16 cellular contexts compared by ENCODE assay signal in the genomic region with DNA sequence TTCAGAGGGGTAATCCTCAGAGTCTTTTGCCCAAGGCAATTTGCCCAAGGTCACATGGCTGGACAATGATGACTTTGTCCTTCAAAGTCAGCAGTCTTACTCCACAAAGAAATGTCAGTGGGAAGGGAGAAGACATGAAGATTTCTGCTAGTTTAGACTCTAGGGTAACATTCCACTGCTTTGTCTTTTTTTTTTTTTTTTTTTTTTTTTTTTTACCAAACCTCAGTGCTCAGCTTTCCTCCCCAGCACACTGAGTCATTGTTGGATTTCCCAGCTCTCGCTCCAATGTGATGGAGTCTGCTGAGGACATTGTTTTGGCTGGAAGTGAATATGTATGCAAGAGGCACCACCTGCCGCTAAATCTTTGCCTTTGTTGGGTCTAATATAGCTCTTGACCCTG. TPM values are rescaled to one million over a fixed set of nuclear protein-coding genes. Genes with fewer than 3 reads are reported as not detected.
DNase-seq lines count a peak whose midpoint lies in the region; ATAC-seq, FAIRE-seq and TF ChIP-seq lines count a peak whose summit lies in the region.
"Had no signal": no experiment of that assay in that cellular context is flagged by ENCODE, and none has a peak within 500 bp of the region (broad histone marks: within the 10 kb centered on the region; RNA-seq: fewer than 3 reads in every experiment).

No MANE protein-coding gene starts in this region.

- no peak overlapping the region for H4K91ac ChIP-seq in neuronal stem cell (ENCODE audit: low read depth, low read length, poor library complexity)

- 2 to 9% methylated on average over 2 of the region's 2 CpGs for WGBS in aorta, 2 donors
- no CpG with 5 or more reads among the region's 2 CpGs for WGBS in neuronal stem cell (ENCODE audit: extremely low coverage in 2 of 2, insufficient read length in 2 of 2, insufficient replicate concordance in 1 of 2), 2 donors

- no peak for TF ChIP-seq CTCF in MCF 10A (IDR thresholded peaks at IDR 0.05; ENCODE audit: unreplicated experiment)
- TF ChIP-seq CTCF in breast epithelium (IDR thresholded peaks at IDR 0.05): no peak
- TF ChIP-seq CTCF in bronchial epithelial cell (IDR thresholded peaks at IDR 0.05; ENCODE audit: insufficient read depth, low read length, severe bottlenecking): no peak
- TF ChIP-seq CTCF in left lung (IDR thresholded peaks at IDR 0.05): no peak

- no peaks in the 10 kb centered on the region for H3K27me3 Mint-ChIP-seq in MCF 10A (ENCODE audit: insufficient read depth, unreplicated experiment)
- H3K27me3 Mint-ChIP-seq: activated naive CD8-positive, alpha-beta T cell treated with anti-CD3 and anti-CD28 coated beads, Interleukin-2, amount 50 U/mL, for 24 hours had no signal

- CTCF ChIA-PET in MCF 10A (lab: Yijun Ruan, JAX): interaction anchor here (0.7 to 2.0 kb wide), 4 partner anchors 19 to 1648 kb away, joined by 3 to 8 read pairs (median 5); no protein-coding TSS in a partner anchor

- H3K27ac Mint-ChIP-seq in MCF 10A (ENCODE audit: low read depth, unreplicated experiment): no peak overlapping the region
- H3K27ac Mint-ChIP-seq: activated naive CD8-positive, alpha-beta T cell treated with anti-CD3 and anti-CD28 coated beads, Interleukin-2, amount 50 U/mL, for 24 hours; effector memory CD8-positive, alpha-beta T cell had no signal

- peaks cover 18% of the 10 kb centered on the region for H3K4me1 Mint-ChIP-seq in MCF 10A (ENCODE audit: insufficient read depth, unreplicated experiment)

- no peak overlapping the region for H2BK120ac ChIP-seq in neuronal stem cell (ENCODE audit: low read depth, low read length)

- peak; percentile 63 for DNase-seq in MCF 10A (ENCODE audit: unreplicated experiment)
- DNase-seq in breast epithelium (ENCODE audit: low spot score in 2 of 2): no peak
- peak; percentile 72 for DNase-seq in bronchial epithelial cell (ENCODE audit: low read depth)
- DNase-seq in left lung: no peak
- DNase-seq in aorta: no peak
- DNase-seq in activated CD8-positive, alpha-beta memory T cell treated with anti-CD3 and anti-CD28 coated beads, Interleukin-2, amount 50 U/mL, for 48 hours: no peak
- no peak for DNase-seq in neuronal stem cell (ENCODE audit: low spot score)
- no peak for DNase-seq in NK-92 treated with Interleukin-12 subunit alpha and Interleukin-12 subunit beta, amount 100 ng/mL, for 24 hours (lab: John Stamatoyannopoulos, UW)
- DNase-seq: activated CD8-positive, alpha-beta memory T cell treated with anti-CD3 and anti-CD28 coated beads, Interleukin-2, amount 50 U/mL, for 4 hours; activated naive CD8-positive, alpha-beta T cell treated with anti-CD3 and anti-CD28 coated beads, Interleukin-2, amount 50 U/mL, for 24 hours; effector memory CD8-positive, alpha-beta T cell; NCI-H1092 treated with DMSO at 0.1 percent for 48 hours; RPMI8226; thyroid gland had no signal

- peak; percentile 57 for ATAC-seq in left lung
- peak; percentile 73 for ATAC-seq in aorta (ENCODE audit: low FRiP score)
- ATAC-seq: activated naive CD8-positive, alpha-beta T cell treated with anti-CD3 and anti-CD28 coated beads, Interleukin-2, amount 50 U/mL, for 24 hours; effector memory CD8-positive, alpha-beta T cell; HCT116 had no signal

- H2BK12ac ChIP-seq in neuronal stem cell (ENCODE audit: low read length): no peak overlapping the region

- no peak for FAIRE-seq in bronchial epithelial cell (lab: Jason Lieb, UNC)
- FAIRE-seq: A204.1 had no signal

- H3K27me3 ChIP-seq in breast epithelium (no peaks in the 10 kb centered on the region), bronchial epithelial cell (ENCODE audit: control insufficient read depth, insufficient read depth, low read length) (no peaks in the 10 kb centered on the region), left lung (no peaks in the 10 kb centered on the region), aorta (ENCODE audit: control insufficient read depth in 1 of 2, insufficient read depth in 2 of 2, low read length in 1 of 2) (no peaks in the 10 kb centered on the region), neuronal stem cell (ENCODE audit: control insufficient read depth in 3 of 3, insufficient read depth in 3 of 3, low read depth in 1 of 3, low read length in 3 of 3) (no peaks in the 10 kb centered on the region)
- H3K27me3 ChIP-seq: thyroid gland had no signal

- intact Hi-C loops in MCF 10A (cut with micrococcal nuclease): loop anchor here (1.0 kb wide), 1 partner anchor 182 kb away; no protein-coding TSS in a partner anchor
- intact Hi-C loops in breast epithelium (cut with DNase I; ENCODE audit: low total_unique reads): no loop called here
- intact Hi-C loops in left lung (cut with DNase I): no loop called here
- intact Hi-C loops in aorta (cut with DNase I): loop anchor here (10.0 kb wide), 2 partner anchors 186 to 416 kb away; partner anchors contain the start of gene CPEB2 (in 1 of the 2)

- H3K36me3 ChIP-seq in breast epithelium (no peaks in the 10 kb centered on the region), bronchial epithelial cell (ENCODE audit: control insufficient read depth, insufficient read depth, low read length) (no peaks in the 10 kb centered on the region), left lung (no peaks in the 10 kb centered on the region), aorta (ENCODE audit: control insufficient read depth in 1 of 2, insufficient read depth in 2 of 2, low read length in 1 of 2) (no peaks in the 10 kb centered on the region), neuronal stem cell (replicated peaks in 1 of 2; ENCODE audit: control insufficient read depth in 2 of 2, insufficient read depth in 2 of 2, low read length in 2 of 2) (no peaks in the 10 kb centered on the region)
- H3K36me3 ChIP-seq: thyroid gland had no signal

- no peak overlapping the region for H3K18ac ChIP-seq in neuronal stem cell (ENCODE audit: low read length)

- BruUV-seq in MCF 10A (replicated peaks; lab: Mats Ljungman, UMichigan): no TSS peak

- H3K4ac ChIP-seq in neuronal stem cell (ENCODE audit: low read length): no peak overlapping the region

- H3K9me3 ChIP-seq in breast epithelium: no peaks in the 10 kb centered on the region
- no peaks in the 10 kb centered on the region for H3K9me3 ChIP-seq in left lung
- H3K9me3 ChIP-seq in aorta (ENCODE audit: control insufficient read depth, low read length): no peaks in the 10 kb centered on the region
- H3K9me3 ChIP-seq in neuronal stem cell (replicated peaks in 1 of 2; ENCODE audit: control insufficient read depth in 2 of 2, insufficient read depth in 1 of 2, low read depth in 1 of 2, low read length in 2 of 2): no peaks in the 10 kb centered on the region
- H3K9me3 ChIP-seq: thyroid gland had no signal

- no peak overlapping the region for H4K8ac ChIP-seq in neuronal stem cell (ENCODE audit: low read depth, low read length)

- no peak overlapping the region for H3K9ac ChIP-seq in neuronal stem cell (ENCODE audit: low read depth, low read length, poor library complexity)

- H3K27ac ChIP-seq in breast epithelium (no peak overlapping the region), left lung (no peak overlapping the region), aorta (ENCODE audit: low read depth in 1 of 2, low read length in 2 of 2) (peak overlapping the region; percentile 49 to 67), neuronal stem cell (replicated peaks; ENCODE audit: low read length) (no peak overlapping the region)
- H3K27ac ChIP-seq: thyroid gland had no signal

- POLR2A ChIA-PET in MCF 10A (lab: Yijun Ruan, JAX): interaction anchor here (0.5 kb wide), 1 partner anchor 135 kb away, joined by 3 read pairs; no protein-coding TSS in a partner anchor

- no peaks in the 10 kb centered on the region for H3K4me1 ChIP-seq in breast epithelium
- peaks cover 0 to 11% of the 10 kb centered on the region in 2 donors for H3K4me1 ChIP-seq in left lung
- peaks cover 9 to 22% of the 10 kb centered on the region in 2 donors for H3K4me1 ChIP-seq in aorta (ENCODE audit: control insufficient read depth in 1 of 2, insufficient read depth in 2 of 2, low read length in 2 of 2)
- H3K4me1 ChIP-seq in neuronal stem cell (ENCODE audit: control insufficient read depth in 2 of 2, insufficient read depth in 1 of 2, low read depth in 1 of 2, low read length in 2 of 2): peaks cover 0 to 11% of the 10 kb centered on the region in 2 donors
- H3K4me1 ChIP-seq: thyroid gland had no signal

- no peak overlapping the region for H2AFZ ChIP-seq in neuronal stem cell (ENCODE audit: low read length)

- H2AK5ac ChIP-seq in neuronal stem cell (ENCODE audit: low read depth, low read length): no peak overlapping the region

- no peak overlapping the region for H2BK15ac ChIP-seq in neuronal stem cell (ENCODE audit: low read length)

- H3K4me2 ChIP-seq in neuronal stem cell (ENCODE audit: insufficient read depth, low read length, poor library complexity, severe bottlenecking): no peak overlapping the region

- H3K79me1 ChIP-seq in neuronal stem cell (ENCODE audit: low read depth, low read length): no peaks in the 10 kb centered on the region

- no peak overlapping the region for H2BK5ac ChIP-seq in neuronal stem cell (ENCODE audit: low read length)

- no peak overlapping the region for H3K14ac ChIP-seq in neuronal stem cell (ENCODE audit: low read length)

- H3K23ac ChIP-seq in neuronal stem cell (ENCODE audit: low read depth, low read length, poor library complexity): no peak overlapping the region

- no peaks in the 10 kb centered on the region for H3K36me3 Mint-ChIP-seq in MCF 10A (ENCODE audit: insufficient read depth, unreplicated experiment)

- H3K4me3 Mint-ChIP-seq in MCF 10A (ENCODE audit: unreplicated experiment): no peak overlapping the region
- H3K4me3 Mint-ChIP-seq: activated naive CD8-positive, alpha-beta T cell treated with anti-CD3 and anti-CD28 coated beads, Interleukin-2, amount 50 U/mL, for 24 hours; effector memory CD8-positive, alpha-beta T cell had no signal

- no peak for TF ChIP-seq POLR2A in breast epithelium (IDR thresholded peaks at IDR 0.05)

- H3K9me3 Mint-ChIP-seq in MCF 10A (ENCODE audit: unreplicated experiment): no peaks in the 10 kb centered on the region
- H3K9me3 Mint-ChIP-seq: activated naive CD8-positive, alpha-beta T cell treated with anti-CD3 and anti-CD28 coated beads, Interleukin-2, amount 50 U/mL, for 24 hours had no signal

- no peak overlapping the region for H3K4me3 ChIP-seq in breast epithelium
- no peak overlapping the region for H3K4me3 ChIP-seq in bronchial epithelial cell (ENCODE audit: low read depth, low read length)
- H3K4me3 ChIP-seq in left lung: no peak overlapping the region
- H3K4me3 ChIP-seq in aorta (ENCODE audit: low read length in 2 of 2): no peak overlapping the region
- H3K4me3 ChIP-seq in neuronal stem cell (ENCODE audit: low read length in 2 of 2): no peak overlapping the region
- H3K4me3 ChIP-seq: thyroid gland had no signal

RNA-seq across cellular contexts. Expression of gene C1QTNF7, which starts 7.2 kb away (rescaled TPM):
- total RNA-seq in MCF 10A (2022) (not detected in 2 replicates), breast epithelium (10 to 100 TPM in 1 of 3 donors, 1 to 10 TPM in 2; 2.2 to 14.9 (median 2.6) TPM), bronchial epithelial cell (not detected in 2 replicates), left lung (10 to 100 TPM in 1 of 2 donors, 1 to 10 TPM in 1; 2.1 to 13.1 TPM), aorta (10 to 100 TPM; 12.5 to 15.5 TPM)
- 10 to 100 TPM in 1 of 2 donors, 1 to 10 TPM in 1; 9.5 to 14.9 TPM for polyA plus RNA-seq in aorta
- polyA plus RNA-seq in neuronal stem cell (2013, experiment 1 of 2): not detected
- not detected for polyA plus RNA-seq in neuronal stem cell (2013, experiment 2 of 2)

RNA-seq across cellular contexts. Expression of gene CC2D2A, which starts 49.0 kb away (rescaled TPM):
- 7.7 and 8.6 TPM in 2 replicates for total RNA-seq in MCF 10A (2022)
- total RNA-seq in breast epithelium: 10 to 100 TPM; 10.7 to 22.9 (median 14.9) TPM
- 5.5 and 5.8 TPM in 2 replicates for total RNA-seq in bronchial epithelial cell
- total RNA-seq in left lung: 10 to 100 TPM; 22.8 to 25.0 TPM
- 10 to 100 TPM; 26.4 to 37.1 TPM for total RNA-seq in aorta
- 10 to 100 TPM; 37.5 to 41.9 TPM for polyA plus RNA-seq in aorta
- polyA plus RNA-seq in neuronal stem cell (2013, experiment 1 of 2): 15.1 TPM
- 15.2 TPM for polyA plus RNA-seq in neuronal stem cell (2013, experiment 2 of 2)

Comparison
In these comparisons a context has a peak if more than half of its experiments do, and no peak if none do; other contexts are left out.
1. DNase-seq: peak in MCF 10A (single experiment) and bronchial epithelial cell (single experiment); none in breast epithelium (0 of 2), left lung (0 of 2), aorta (0 of 2), activated CD8-positive, alpha-beta memory T cell treated with anti-CD3 and anti-CD28 coated beads, Interleukin-2, amount 50 U/mL, for 48 hours (single experiment), neuronal stem cell (single experiment) and NK-92 treated with Interleukin-12 subunit alpha and Interleukin-12 subunit beta, amount 100 ng/mL, for 24 hours (single experiment).
2. intact Hi-C loops: an anchor here in MCF 10A (1.0 kb wide) and aorta (10.0 kb wide); none called in breast epithelium and left lung.
3. H3K27ac ChIP-seq: peak in aorta (2 of 2); none in breast epithelium (0 of 2), left lung (0 of 2) and neuronal stem cell (single experiment).